In the genomic region with DNA sequence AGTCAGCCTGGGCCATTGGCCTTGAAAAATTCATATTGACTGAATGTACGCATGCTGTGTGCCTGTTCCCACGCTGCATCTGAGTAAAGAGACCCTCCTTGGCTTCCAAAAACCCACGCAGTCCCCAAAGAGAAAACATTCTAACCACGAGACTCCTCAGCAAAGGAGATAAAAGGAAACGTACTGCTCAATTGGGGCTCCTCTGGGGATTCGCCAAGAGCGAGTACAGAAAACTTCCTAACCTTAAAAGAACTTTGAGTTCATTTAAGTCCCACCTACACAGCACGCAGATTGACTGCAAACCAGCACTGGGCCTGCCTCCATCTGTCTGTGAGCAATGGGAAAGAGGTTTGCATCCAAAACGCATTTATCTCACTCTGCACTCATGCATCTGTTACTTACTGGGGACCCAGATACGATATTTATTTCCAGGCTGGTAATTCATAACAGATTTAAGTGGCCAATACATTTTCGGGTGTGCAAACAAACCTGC, we compare ENCODE assay signal across 29 cellular contexts.
DNase-seq lines count a peak whose midpoint lies in the region; ATAC-seq and TF ChIP-seq lines count a peak whose summit lies in the region.
"Had no signal": no experiment of that assay in that cellular context is flagged by ENCODE, and none has a peak within 500 bp of the region (broad histone marks: within the 10 kb centered on the region; RNA-seq: fewer than 3 reads in every experiment).

No MANE protein-coding gene starts in this region.

- no peak for DNase-seq in Right ventricle myocardium inferior (ENCODE audit: missing footprints)
- no peak for DNase-seq in cardiac septum (ENCODE audit: low spot score)
- DNase-seq in heart right ventricle: peak in 1 of 2 donors; percentile 57
- peak; percentile 4 for DNase-seq in pons (ENCODE audit: low spot score)
- DNase-seq in tibial nerve (ENCODE audit: low spot score in 2 of 2): no peak
- DNase-seq in NCI-H1417 treated with DMSO at 0.1 percent for 48 hours (lab: John Stamatoyannopoulos, UW): no peak
- DNase-seq: 8988T; ACHN; CD4-positive, alpha-beta memory T cell; COR-L47; DMS79; EL; GDM1; GOT3; HCEC 1CT; NCI-H1092; NCI-H1436; NCI-H187; NCI-H2081 treated with DMSO at 0.1 percent for 48 hours; NCI-H2171; NCI-H226; NCI-H510A; NCI-H69; RPMI8226; SHP77 treated with DMSO at 0.1 percent for 48 hours had no signal

- H3K36me3 ChIP-seq in heart right ventricle (no peaks in the 10 kb centered on the region), tibial nerve (no peaks in the 10 kb centered on the region)

- TF ChIP-seq CTCF in heart right ventricle (IDR thresholded peaks at IDR 0.05) (no peak), tibial nerve (IDR thresholded peaks at IDR 0.05) (no peak)

- H3K4me3 ChIP-seq in heart right ventricle (no peak overlapping the region), tibial nerve (no peak overlapping the region)
- H3K4me3 ChIP-seq: GM12878, SK-N-MC had no signal

- H3K27me3 ChIP-seq in heart right ventricle (no peaks in the 10 kb centered on the region), tibial nerve (no peaks in the 10 kb centered on the region)

- H3K27ac ChIP-seq in heart right ventricle (peak overlapping the region in 4 of 10 donors; percentile 22 to 59 (median 30)), tibial nerve (no peak overlapping the region)
- H3K27ac ChIP-seq: HL-60, SK-N-MC had no signal

- no peak for TF ChIP-seq POLR2A in tibial nerve (IDR thresholded peaks at IDR 0.05)

- H3K4me1 ChIP-seq in heart right ventricle (peaks cover 0 to 16% (median 0%) of the 10 kb centered on the region in 9 donors), tibial nerve (no peaks in the 10 kb centered on the region)

- 55 to 61% methylated on average over 11 of the region's 11 CpGs for WGBS in heart right ventricle, 2 donors
- 54 to 59% methylated on average over 11 of the region's 11 CpGs for WGBS in tibial nerve, 2 donors

- intact Hi-C loops in Right ventricle myocardium inferior (cut with DNase I): no loop called here
- intact Hi-C loops in cardiac septum (cut with DNase I): no loop called here
- intact Hi-C loops in heart right ventricle (cut with DNase I): no loop called here

- peak; percentile 60 for ATAC-seq in Right ventricle myocardium inferior
- ATAC-seq in heart right ventricle: peak in 7 of 8 donors; percentile 58 to 87 (median 76)
- ATAC-seq in HG02840 (IDR thresholded peaks at IDR 0.05; ENCODE audit: low FRiP score, unreplicated experiment): no peak
- ATAC-seq: GM12878 had no signal

- no peak for TF ChIP-seq EP300 in tibial nerve (IDR thresholded peaks at IDR 0.05)

- no peaks in the 10 kb centered on the region for H3K9me3 ChIP-seq in heart right ventricle
- H3K9me3 ChIP-seq in tibial nerve: no peaks in the 10 kb centered on the region
